ENCODE assay signal across 14 cellular contexts in the genomic region with DNA sequence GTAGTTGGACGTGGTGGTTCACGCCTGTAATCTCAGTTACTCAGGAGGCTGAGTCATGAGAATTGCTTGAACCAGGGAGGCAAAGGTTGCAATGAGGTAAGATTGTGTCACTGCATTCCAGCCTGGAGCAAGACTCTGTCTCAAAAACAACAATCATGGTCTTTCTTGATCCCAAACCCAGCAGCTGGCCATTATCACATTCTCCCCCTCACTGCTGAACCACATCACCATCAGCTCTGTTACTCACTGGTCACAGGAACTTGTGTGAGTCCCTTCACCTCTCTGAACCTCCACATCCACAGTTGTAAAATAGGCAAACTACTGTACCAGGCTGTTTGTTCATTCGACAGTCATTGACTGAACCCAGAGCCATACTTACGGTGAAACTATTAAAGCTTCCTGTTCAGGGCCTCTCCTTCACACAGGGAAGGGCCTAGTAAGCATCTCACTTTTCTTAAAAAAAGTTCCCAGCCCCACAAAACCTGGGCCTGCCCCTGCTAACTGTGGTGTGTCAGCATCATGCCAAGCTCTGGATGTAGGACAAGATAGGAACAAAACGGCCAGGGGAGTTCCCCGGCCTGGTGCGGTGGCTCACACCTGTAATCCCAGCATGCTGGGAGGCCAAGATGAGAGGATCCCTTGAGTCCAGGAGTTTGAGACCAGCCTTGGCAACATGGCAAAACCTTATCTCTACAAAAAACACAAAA.
A peak's percentile ranks its signal among the peaks of the same experiment; 100 is the strongest.
DNase-seq lines count a peak whose midpoint lies in the region; ATAC-seq and TF ChIP-seq lines count a peak whose summit lies in the region.
"Had no signal": no experiment of that assay in that cellular context is flagged by ENCODE, and none has a peak within 500 bp of the region (broad histone marks: within the 10 kb centered on the region; RNA-seq: fewer than 3 reads in every experiment).

No MANE protein-coding gene starts in this region.

- H4K20me1 ChIP-seq in PC-9 (ENCODE audit: insufficient read depth) = no peaks in the 10 kb centered on the region

- TF ChIP-seq CTCF in PC-9 (conservative IDR thresholded peaks at IDR 0.05) (no peak), type B pancreatic cell (conservative IDR thresholded peaks at IDR 0.05) (no peak)

- POLR2A ChIA-PET in PC-9 (lab: Charles Lee; ENCODE audit: unreplicated experiment) = interaction anchor here (0.7 to 0.8 kb wide), 2 partner anchors 173 to 495 kb away, joined by 3 to 5 read pairs; no protein-coding TSS in a partner anchor

- peaks cover 5% of the 10 kb centered on the region; the same call in 1 of the 2 replicates for H3F3A ChIP-seq in PC-9 (ENCODE audit: insufficient read depth, low read depth)

- H3K4me3 ChIP-seq in PC-9 = no peak overlapping the region
- H3K4me3 ChIP-seq: SJSA1, upper lobe of right lung had no signal

- no peaks in the 10 kb centered on the region for H3K27me3 ChIP-seq in PC-9 (ENCODE audit: insufficient read depth, low read depth)
- H3K27me3 ChIP-seq: SJSA1, upper lobe of right lung had no signal

- H3K27ac Mint-ChIP-seq in type B pancreatic cell = no peak overlapping the region
- H3K27ac Mint-ChIP-seq: CD8-positive, alpha-beta memory T cell had no signal

- in situ Hi-C loops in Caki2 (cut with HindIII; ENCODE audit: low pct_unique_long_range_greater_than_20kb, low sequenced_read_pairs) = no loop called here

- H3K27me3 Mint-ChIP-seq in type B pancreatic cell = no peaks in the 10 kb centered on the region

- H2AFZ ChIP-seq in PC-9 = no peak overlapping the region; the same call in 1 of the 2 replicates

- H3K4me3 Mint-ChIP-seq in type B pancreatic cell = no peak overlapping the region
- H3K4me3 Mint-ChIP-seq: CD8-positive, alpha-beta memory T cell had no signal

- no peaks in the 10 kb centered on the region for H3K9me3 ChIP-seq in PC-9 (ENCODE audit: insufficient read depth, low read depth)
- H3K9me3 ChIP-seq: SJSA1, upper lobe of right lung had no signal

- H3K79me2 ChIP-seq in PC-9 (ENCODE audit: low read depth) = no peaks in the 10 kb centered on the region

- DNase-seq in Caki2 (ENCODE audit: low read depth) (peak; percentile 30), PC-9 (peak in 1 of 2 experiments; percentile 75), myocyte (ENCODE audit: low read depth) (peak; percentile 15), NCI-H2227 treated with DMSO at 0.1 percent for 48 hours (lab: John Stamatoyannopoulos, UW) (no peak), type B pancreatic cell (ENCODE audit: extremely low spot score, unreplicated experiment) (no peak), NCI-H774 (lab: John Stamatoyannopoulos, UW) (no peak)
- no peak for DNase-seq in central memory CD4-positive, alpha-beta T cell
- DNase-seq: CD8-positive, alpha-beta memory T cell; H7; hippocampal formation; NCI-H446 treated with DMSO at 0.1 percent for 48 hours; upper lobe of right lung had no signal

- no peaks in the 10 kb centered on the region for H3K36me3 ChIP-seq in PC-9 (ENCODE audit: low read depth)
- H3K36me3 ChIP-seq: SJSA1, upper lobe of right lung had no signal

- no peaks in the 10 kb centered on the region for H3K36me3 Mint-ChIP-seq in type B pancreatic cell

- CTCF ChIA-PET in PC-9 (lab: Charles Lee) = no interaction called here

- H3K9me3 Mint-ChIP-seq in type B pancreatic cell = no peaks in the 10 kb centered on the region

- peak; percentile 29 for ATAC-seq in esophagus mucosa
- ATAC-seq: upper lobe of right lung had no signal

- peaks cover 19% of the 10 kb centered on the region for H3K4me1 ChIP-seq in PC-9 (replicated peaks; ENCODE audit: insufficient read depth)
- H3K4me1 ChIP-seq: SJSA1, upper lobe of right lung had no signal

- no peaks in the 10 kb centered on the region for H3K9me2 ChIP-seq in PC-9 (ENCODE audit: insufficient read depth)

- no peak overlapping the region for H3K4me2 ChIP-seq in PC-9

- no TSS peak for BruUV-seq in PC-9 (replicated peaks; lab: Mats Ljungman, UMichigan)

- peaks cover 4% of the 10 kb centered on the region for H3K4me1 Mint-ChIP-seq in type B pancreatic cell (ENCODE audit: unreplicated experiment)
- H3K4me1 Mint-ChIP-seq: CD8-positive, alpha-beta memory T cell had no signal

- intact Hi-C loops in PC-9 (cut with micrococcal nuclease; ENCODE audit: unreplicated experiment) = no loop called here

- H3K27ac ChIP-seq in PC-9 = peak overlapping the region; percentile 67
- H3K27ac ChIP-seq: SJSA1, upper lobe of right lung had no signal

Comparison
In these comparisons a context has a peak if more than half of its experiments do, and no peak if none do; other contexts are left out.
1. DNase-seq: peak in Caki2 (single experiment) and myocyte (single experiment); none in NCI-H2227 treated with DMSO at 0.1 percent for 48 hours (single experiment), type B pancreatic cell (single experiment), central memory CD4-positive, alpha-beta T cell (single experiment) and NCI-H774 (single experiment).